1 cellular context compared by ENCODE assay signal in the genomic region with DNA sequence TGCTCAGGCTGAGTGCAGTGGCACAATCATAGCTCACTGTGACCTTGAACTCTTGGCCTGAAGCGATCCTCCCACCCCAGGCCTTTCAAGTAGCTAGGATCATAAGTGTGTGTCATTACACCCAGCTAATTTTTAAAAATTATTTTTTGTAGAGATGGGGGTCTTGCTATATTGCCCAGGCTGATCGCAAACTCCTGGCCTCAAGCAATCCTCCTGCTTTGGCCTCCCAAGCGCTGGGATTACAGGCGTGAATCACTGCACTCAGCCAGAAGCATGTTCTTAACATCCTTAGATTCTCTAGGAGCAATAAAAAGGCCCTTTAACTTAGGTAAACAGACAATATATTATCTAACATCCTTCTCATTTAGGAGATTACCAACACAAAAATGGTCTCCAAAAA.
TF ChIP-seq lines count a peak whose summit lies in the region.

No MANE protein-coding gene starts in this region.

TF ChIP-seq in WTC11, 78 proteins besides CTCF, POLR2A, EP300 and RAD21:
- TF ChIP-seq, protein P1, sequence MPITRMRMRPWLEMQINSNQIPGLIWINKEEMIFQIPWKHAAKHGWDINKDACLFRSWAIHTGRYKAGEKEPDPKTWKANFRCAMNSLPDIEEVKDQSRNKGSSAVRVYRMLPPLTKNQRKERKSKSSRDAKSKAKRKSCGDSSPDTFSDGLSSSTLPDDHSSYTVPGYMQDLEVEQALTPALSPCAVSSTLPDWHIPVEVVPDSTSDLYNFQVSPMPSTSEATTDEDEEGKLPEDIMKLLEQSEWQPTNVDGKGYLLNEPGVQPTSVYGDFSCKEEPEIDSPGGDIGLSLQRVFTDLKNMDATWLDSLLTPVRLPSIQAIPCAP (CRISPR knock-in tag; IDR thresholded peaks at IDR 0.05) = no peak
- TF ChIP-seq, protein P2, sequence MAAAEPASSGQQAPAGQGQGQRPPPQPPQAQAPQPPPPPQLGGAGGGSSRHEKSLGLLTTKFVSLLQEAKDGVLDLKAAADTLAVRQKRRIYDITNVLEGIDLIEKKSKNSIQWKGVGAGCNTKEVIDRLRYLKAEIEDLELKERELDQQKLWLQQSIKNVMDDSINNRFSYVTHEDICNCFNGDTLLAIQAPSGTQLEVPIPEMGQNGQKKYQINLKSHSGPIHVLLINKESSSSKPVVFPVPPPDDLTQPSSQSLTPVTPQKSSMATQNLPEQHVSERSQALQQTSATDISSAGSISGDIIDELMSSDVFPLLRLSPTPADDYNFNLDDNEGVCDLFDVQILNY (CRISPR knock-in tag; IDR thresholded peaks at IDR 0.05) = no peak
- peak; percentile 59; the same call in 1 of the 2 replicates for TF ChIP-seq ZNF121 (CRISPR knock-in tag; IDR thresholded peaks at IDR 0.05)
